ENCODE assay signal across 15 cellular contexts in genomic region chr1:84363622-84364021, GRCh38. TPM values are rescaled to one million over a fixed set of nuclear protein-coding genes. Genes with fewer than 3 reads are reported as not detected.
"Had no signal": no experiment of that assay in that cellular context is flagged by ENCODE, and none has a peak within 500 bp of the region (broad histone marks: within the 10 kb centered on the region; RNA-seq: fewer than 3 reads in every experiment).

No MANE protein-coding gene starts in this region.

- H3K27ac ChIP-seq: epithelial cell of prostate had no signal

- ATAC-seq: activated CD8-positive, alpha-beta memory T cell treated with anti-CD3 and anti-CD28 coated beads, Interleukin-2, amount 10 ng/mL, durations not matched to agents 7 days and 5 days; activated T-cell treated with anti-CD3 and anti-CD28 coated beads, Interleukin-2, amount 50 U/mL, for 4 hours; left colon; naive thymus-derived CD4-positive, alpha-beta T cell; stimulated activated effector memory CD8-positive, alpha-beta T cell treated with anti-CD3 and anti-CD28 coated beads, Interleukin-12 subunit alpha, Interleukin-12 subunit beta, amount 100 ng/mL, for 72 hours had no signal

- DNase-seq: activated CD4-positive, alpha-beta T cell treated with anti-CD3 and anti-CD28 coated beads, Interleukin-2, amount 50 U/mL, for 4 hours; activated CD4-positive, CD25-positive, alpha-beta regulatory T cell treated with anti-CD3 and anti-CD28 coated beads, Interleukin-2, amount 50 U/mL, for 72 hours; activated CD8-positive, alpha-beta memory T cell treated with anti-CD3 and anti-CD28 coated beads, Interleukin-2, amount 10 ng/mL, durations not matched to agents 7 days and 5 days; activated gamma-delta T cell; activated T-cell treated with anti-CD3 and anti-CD28 coated beads, Interleukin-2, amount 50 U/mL, for 4 hours; glutamatergic neuron; left colon; naive thymus-derived CD4-positive, alpha-beta T cell; small intestine; trophoblast cell had no signal

- FAIRE-seq: colon, small intestine had no signal

RNA-seq across cellular contexts. Expression of gene DNASE2B, which starts 34.7 kb away (rescaled TPM):
- total RNA-seq: activated CD8-positive, alpha-beta memory T cell treated with anti-CD3 and anti-CD28 coated beads, Interleukin-2, amount 10 ng/mL, durations not matched to agents 7 days and 5 days; activated T-cell treated with anti-CD3 and anti-CD28 coated beads, Interleukin-2, amount 50 U/mL, for 4 hours; lung microvascular endothelial cell; naive thymus-derived CD4-positive, alpha-beta T cell; T-helper 2 cell treated with Interferon-gamma antibody and Interleukin-4, amounts not matched to agents 100 ng/mL and 5 ng/mL, for 36 hours had no signal
- polyA plus RNA-seq: naive thymus-derived CD4-positive, alpha-beta T cell had no signal
